In the genomic region with DNA sequence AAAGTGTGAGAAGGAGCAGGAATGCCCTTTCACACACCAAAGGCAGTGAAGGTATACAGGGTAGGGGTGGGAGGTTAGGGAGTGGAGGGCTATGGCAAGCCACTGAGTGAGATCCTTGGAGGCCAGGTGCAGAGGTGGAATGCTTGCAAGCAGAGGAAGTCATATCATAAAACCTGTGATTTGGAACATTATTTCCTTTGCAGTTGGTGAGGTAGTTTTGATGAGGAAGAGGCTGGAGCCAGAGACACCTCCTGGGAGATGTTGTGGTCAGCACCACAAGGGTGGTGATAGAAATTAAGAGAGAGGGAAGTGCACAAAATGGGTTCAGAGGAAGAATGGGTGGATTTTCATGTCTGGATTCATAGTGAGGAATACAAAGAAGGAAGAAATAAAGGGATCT, we compare ENCODE assay signal across 33 cellular contexts.
"Had no signal": no experiment of that assay in that cellular context is flagged by ENCODE, and none has a peak within 500 bp of the region (broad histone marks: within the 10 kb centered on the region; RNA-seq: fewer than 3 reads in every experiment).

No MANE protein-coding gene starts in this region.

- H3K27ac Mint-ChIP-seq: activated CD4-positive, alpha-beta memory T cell treated with anti-CD3 and anti-CD28 coated beads for 36 hours; activated CD4-positive, alpha-beta T cell treated with anti-CD3 and anti-CD28 coated beads for 36 hours; activated CD4-positive, alpha-beta T cell treated with anti-CD3 and anti-CD28 coated beads, Interleukin-2, amount 10 ng/mL, durations not matched to agents 24 days and 14 days; activated CD8-positive, alpha-beta memory T cell treated with anti-CD3 and anti-CD28 coated beads, Interleukin-2, amount 10 ng/mL, durations not matched to agents 7 days and 5 days; activated CD8-positive, alpha-beta T cell treated with anti-CD3 and anti-CD28 coated beads, Interleukin-2, amount 10 ng/mL, durations not matched to agents 7 days and 5 days; activated naive CD4-positive, alpha-beta T cell treated with anti-CD3 and anti-CD28 coated beads, Interleukin-2, amount 10 ng/mL, durations not matched to agents 7 days and 5 days; activated naive CD4-positive, alpha-beta T cell treated with anti-CD3 and anti-CD28 coated beads, Interleukin-2, amount 50 U/mL, for 72 hours; activated naive CD8-positive, alpha-beta T cell treated with anti-CD3 and anti-CD28 coated beads, Interleukin-2, amount 10 ng/mL, durations not matched to agents 7 days and 5 days; activated T-cell treated with anti-CD3 and anti-CD28 coated beads, Interleukin-2, amount 50 U/mL, for 24 hours; activated T-cell treated with anti-CD3 and anti-CD28 coated beads, Interleukin-2, amount 50 U/mL, for 72 hours; dendritic cell treated with granulocyte-macrophage colony-stimulating factor and Interleukin-4, amounts not matched to agents 40 ng/mL and 50 ng/mL, for 4 days; endodermal cell had no signal

- H3K36me3 ChIP-seq: brain microvascular endothelial cell had no signal

- H3K27me3 Mint-ChIP-seq: activated CD4-positive, alpha-beta memory T cell treated with anti-CD3 and anti-CD28 coated beads for 36 hours; activated CD4-positive, alpha-beta T cell treated with anti-CD3 and anti-CD28 coated beads for 36 hours; activated CD4-positive, alpha-beta T cell treated with anti-CD3 and anti-CD28 coated beads, Interleukin-2, amount 10 ng/mL, durations not matched to agents 24 days and 14 days; activated CD8-positive, alpha-beta memory T cell treated with anti-CD3 and anti-CD28 coated beads, Interleukin-2, amount 10 ng/mL, durations not matched to agents 7 days and 5 days; activated naive CD4-positive, alpha-beta T cell treated with anti-CD3 and anti-CD28 coated beads, Interleukin-2, amount 10 ng/mL, durations not matched to agents 7 days and 5 days; activated naive CD8-positive, alpha-beta T cell treated with anti-CD3 and anti-CD28 coated beads, Interleukin-2, amount 10 ng/mL, durations not matched to agents 7 days and 5 days; activated T-cell treated with anti-CD3 and anti-CD28 coated beads, Interleukin-2, amount 50 U/mL, for 24 hours; central memory CD8-positive, alpha-beta T cell; dendritic cell treated with granulocyte-macrophage colony-stimulating factor and Interleukin-4, amounts not matched to agents 40 ng/mL and 50 ng/mL, for 4 days had no signal

- ATAC-seq: activated CD4-positive, alpha-beta T cell treated with anti-CD3 and anti-CD28 coated beads for 36 hours; activated CD8-positive, alpha-beta memory T cell treated with anti-CD3 and anti-CD28 coated beads, Interleukin-2, amount 10 ng/mL, durations not matched to agents 7 days and 5 days; activated CD8-positive, alpha-beta T cell treated with anti-CD3 and anti-CD28 coated beads, Interleukin-2, amount 10 ng/mL, durations not matched to agents 7 days and 5 days; activated naive CD4-positive, alpha-beta T cell treated with anti-CD3 and anti-CD28 coated beads, Interleukin-2, amount 50 U/mL, for 72 hours; activated T-cell treated with anti-CD3 and anti-CD28 coated beads, Interleukin-2, amount 50 U/mL, for 72 hours; esophagus mucosa; heart left ventricle had no signal

- H3K4me3 ChIP-seq: coronary artery, dorsolateral prefrontal cortex, heart left ventricle had no signal

- H3K27me3 ChIP-seq: brain microvascular endothelial cell, heart left ventricle had no signal

- H3K4me1 Mint-ChIP-seq: activated CD4-positive, alpha-beta T cell treated with anti-CD3 and anti-CD28 coated beads for 36 hours; activated CD4-positive, alpha-beta T cell treated with anti-CD3 and anti-CD28 coated beads, Interleukin-2, amount 10 ng/mL, durations not matched to agents 24 days and 14 days; activated CD8-positive, alpha-beta memory T cell treated with anti-CD3 and anti-CD28 coated beads, Interleukin-2, amount 10 ng/mL, durations not matched to agents 7 days and 5 days; activated naive CD4-positive, alpha-beta T cell treated with anti-CD3 and anti-CD28 coated beads, Interleukin-2, amount 10 ng/mL, durations not matched to agents 7 days and 5 days; activated naive CD8-positive, alpha-beta T cell treated with anti-CD3 and anti-CD28 coated beads, Interleukin-2, amount 10 ng/mL, durations not matched to agents 7 days and 5 days; central memory CD8-positive, alpha-beta T cell had no signal

- H3K27ac ChIP-seq: brain microvascular endothelial cell, coronary artery, dorsolateral prefrontal cortex, heart left ventricle had no signal

- DNase-seq: activated CD4-positive, alpha-beta memory T cell treated with anti-CD3 and anti-CD28 coated beads for 36 hours; activated CD4-positive, alpha-beta T cell treated with anti-CD3 and anti-CD28 coated beads for 36 hours; activated CD4-positive, alpha-beta T cell treated with anti-CD3 and anti-CD28 coated beads, Interleukin-2, amount 10 ng/mL, durations not matched to agents 24 days and 14 days; activated CD4-positive, CD25-positive, alpha-beta regulatory T cell; activated CD4-positive, CD25-positive, alpha-beta regulatory T cell treated with anti-CD3 and anti-CD28 coated beads, Interleukin-2, amount 50 U/mL, for 72 hours; activated CD8-positive, alpha-beta memory T cell treated with anti-CD3 and anti-CD28 coated beads, Interleukin-2, amount 10 ng/mL, durations not matched to agents 7 days and 5 days; activated CD8-positive, alpha-beta memory T cell treated with anti-CD3 and anti-CD28 coated beads, Interleukin-2, amount 50 U/mL, for 4 hours; activated CD8-positive, alpha-beta T cell treated with anti-CD3 and anti-CD28 coated beads, Interleukin-2, amount 10 ng/mL, durations not matched to agents 7 days and 5 days; activated gamma-delta T cell; activated naive CD4-positive, alpha-beta T cell; activated naive CD4-positive, alpha-beta T cell treated with anti-CD3 and anti-CD28 coated beads, Interleukin-2, amount 10 ng/mL, durations not matched to agents 7 days and 5 days; activated naive CD8-positive, alpha-beta T cell treated with anti-CD3 and anti-CD28 coated beads, Interleukin-2, amount 10 ng/mL, durations not matched to agents 7 days and 5 days; activated T-cell treated with anti-CD3 and anti-CD28 coated beads for 4 hours; activated T-cell treated with anti-CD3 and anti-CD28 coated beads, Interleukin-2, amount 50 U/mL, for 24 hours; activated T-cell treated with anti-CD3 and anti-CD28 coated beads, Interleukin-2, amount 50 U/mL, for 72 hours; anterior cingulate cortex; brain microvascular endothelial cell; dorsolateral prefrontal cortex; effector memory CD4-positive, alpha-beta T cell; endodermal cell; foreskin fibroblast; glutamatergic neuron; heart left ventricle; T-helper 2 cell had no signal

- FAIRE-seq: astrocyte, bronchial epithelial cell, frontal cortex, TTC549 had no signal

- H3K36me3 Mint-ChIP-seq: activated CD4-positive, alpha-beta memory T cell treated with anti-CD3 and anti-CD28 coated beads for 36 hours; activated CD8-positive, alpha-beta memory T cell treated with anti-CD3 and anti-CD28 coated beads, Interleukin-2, amount 10 ng/mL, durations not matched to agents 7 days and 5 days; activated naive CD4-positive, alpha-beta T cell treated with anti-CD3 and anti-CD28 coated beads, Interleukin-2, amount 10 ng/mL, durations not matched to agents 7 days and 5 days; activated naive CD4-positive, alpha-beta T cell treated with anti-CD3 and anti-CD28 coated beads, Interleukin-2, amount 50 U/mL, for 72 hours; activated naive CD8-positive, alpha-beta T cell treated with anti-CD3 and anti-CD28 coated beads, Interleukin-2, amount 10 ng/mL, durations not matched to agents 7 days and 5 days had no signal

- H3K4me3 Mint-ChIP-seq: activated CD4-positive, alpha-beta memory T cell treated with anti-CD3 and anti-CD28 coated beads for 36 hours; activated CD4-positive, alpha-beta T cell treated with anti-CD3 and anti-CD28 coated beads for 36 hours; activated CD4-positive, alpha-beta T cell treated with anti-CD3 and anti-CD28 coated beads, Interleukin-2, amount 10 ng/mL, durations not matched to agents 24 days and 14 days; activated CD8-positive, alpha-beta memory T cell treated with anti-CD3 and anti-CD28 coated beads, Interleukin-2, amount 10 ng/mL, durations not matched to agents 7 days and 5 days; activated CD8-positive, alpha-beta T cell treated with anti-CD3 and anti-CD28 coated beads, Interleukin-2, amount 10 ng/mL, durations not matched to agents 7 days and 5 days; activated naive CD4-positive, alpha-beta T cell treated with anti-CD3 and anti-CD28 coated beads, Interleukin-2, amount 10 ng/mL, durations not matched to agents 7 days and 5 days; activated naive CD8-positive, alpha-beta T cell treated with anti-CD3 and anti-CD28 coated beads, Interleukin-2, amount 10 ng/mL, durations not matched to agents 7 days and 5 days; activated T-cell treated with anti-CD3 and anti-CD28 coated beads, Interleukin-2, amount 50 U/mL, for 24 hours; activated T-cell treated with anti-CD3 and anti-CD28 coated beads, Interleukin-2, amount 50 U/mL, for 72 hours; central memory CD8-positive, alpha-beta T cell; dendritic cell treated with granulocyte-macrophage colony-stimulating factor and Interleukin-4, amounts not matched to agents 40 ng/mL and 50 ng/mL, for 4 days; endodermal cell had no signal
